In the genomic region with DNA sequence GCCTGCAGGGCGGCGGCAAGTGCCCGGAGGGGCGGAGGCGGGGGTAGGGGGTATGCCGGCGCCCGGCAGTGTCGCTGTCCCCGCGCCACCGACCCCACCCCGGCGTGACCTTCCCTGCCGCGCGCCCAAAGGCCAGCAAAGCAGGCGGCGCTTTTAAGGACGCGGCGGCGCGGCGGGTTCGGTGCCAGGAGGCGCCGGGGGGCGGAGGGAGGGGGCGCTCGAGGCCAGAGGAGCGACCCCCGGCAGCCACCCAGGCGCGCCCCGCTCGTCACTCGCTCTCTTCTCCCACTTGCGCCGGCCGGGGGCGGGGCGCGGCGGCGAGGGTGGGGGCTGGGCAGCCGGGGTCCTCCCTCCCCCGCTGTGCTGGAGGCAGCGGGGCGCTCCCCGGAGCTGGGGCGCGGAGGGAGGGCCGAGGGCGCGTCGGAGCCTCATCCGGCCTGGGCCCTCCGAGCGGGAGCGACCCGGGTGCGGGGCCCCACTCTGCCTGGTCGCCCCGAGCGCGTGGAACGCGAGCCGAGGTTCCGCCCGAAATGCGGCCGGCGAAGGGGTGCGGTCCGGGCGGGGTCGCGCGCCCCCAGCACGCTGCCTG, we compare ENCODE assay signal across 8 cellular contexts. TPM values are rescaled to one million over a fixed set of nuclear protein-coding genes. Genes with fewer than 3 reads are reported as not detected.
DNase-seq lines count a peak whose midpoint lies in the region; ATAC-seq and TF ChIP-seq lines count a peak whose summit lies in the region.

No MANE protein-coding gene starts in this region.

- peaks cover 24% of the 10 kb centered on the region for H3K4me1 ChIP-seq in HUES64 (ENCODE audit: insufficient read depth, low read length)
- H3K4me1 ChIP-seq in right lobe of liver: peaks cover 0 to 33% (median 15%) of the 10 kb centered on the region in 4 donors

- H3K36me3 ChIP-seq in HUES64 (ENCODE audit: insufficient read depth, low read length) (no peaks in the 10 kb centered on the region), right lobe of liver (no peaks in the 10 kb centered on the region)

- peak overlapping the region; percentile 70 for H3K9ac ChIP-seq in HUES64 (ENCODE audit: low read depth, low read length)

- TF ChIP-seq CTCF in AG09309 (IDR thresholded peaks at IDR 0.05; ENCODE audit: control insufficient read depth, insufficient read depth, low read depth, low read length, missing control alignments) (no peak), right lobe of liver (IDR thresholded peaks at IDR 0.05) (peak in 1 of 4 donors; percentile 4)

- no peak overlapping the region for H3K27ac ChIP-seq in HUES64 (ENCODE audit: low read depth, low read length)
- peak overlapping the region; percentile 97 for H3K27ac ChIP-seq in caudate nucleus (ENCODE audit: low read depth, low read length)
- peak overlapping the region; percentile 93 to 97 (median 96) for H3K27ac ChIP-seq in right lobe of liver
- peak overlapping the region; percentile 97 for H3K27ac ChIP-seq in temporal lobe (ENCODE audit: low read depth, low read length)

- WGBS in HUES64: 1% methylated on average over 82 of the region's 82 CpGs
- WGBS in right lobe of liver (ENCODE audit: insufficient coverage, low coverage, low lambda C conversion rate, missing lambda C conversion rate): no CpG with 5 or more reads among the region's 82 CpGs

- TF ChIP-seq POLR2A in right lobe of liver (IDR thresholded peaks at IDR 0.05) (no peak), erythroblast (IDR thresholded peaks at IDR 0.05; ENCODE audit: low read length) (no peak)

- DNase-seq in AG09309 (ENCODE audit: low read depth) (no peak), caudate nucleus (lab: John Stamatoyannopoulos, UW) (peak in 52 of 61 donors; percentile 48 to 89 (median 77)), right lobe of liver (peak in 1 of 3 donors; percentile 59), NCI-H446 (lab: John Stamatoyannopoulos, UW) (no peak), NCI-H187 treated with DMSO at 0.1 percent for 48 hours (lab: John Stamatoyannopoulos, UW) (no peak), erythroblast (lab: John Stamatoyannopoulos, UW) (no peak)

- H3K4me3 ChIP-seq in AG09309 (ENCODE audit: control insufficient read depth, low read depth, low read length): peak overlapping the region; percentile 69
- peak overlapping the region; percentile 57 for H3K4me3 ChIP-seq in HUES64 (ENCODE audit: low read length)
- H3K4me3 ChIP-seq in right lobe of liver: peak overlapping the region; percentile 73 to 82 (median 73)

- H3K9me3 ChIP-seq in HUES64 (ENCODE audit: insufficient read depth, low read depth, low read length): no peaks in the 10 kb centered on the region
- no peaks in the 10 kb centered on the region for H3K9me3 ChIP-seq in right lobe of liver

- intact Hi-C loops in right lobe of liver (cut with DNase I): loop anchor here in 1 of 2 donors (10.0 kb wide), 1 partner anchor 98 kb away; no protein-coding TSS in a partner anchor

- ATAC-seq in right lobe of liver: peak; percentile 42 to 61 (median 54)

- peaks cover 85% of the 10 kb centered on the region for H3K27me3 ChIP-seq in HUES64 (ENCODE audit: insufficient read depth, low read length)
- no peaks in the 10 kb centered on the region for H3K27me3 ChIP-seq in right lobe of liver

RNA-seq across cellular contexts. Expression of a gene that starts 8.5 kb away (rescaled TPM):
- polyA plus RNA-seq in HUES64 (2013, experiment 1 of 2): 7.8 TPM
- polyA plus RNA-seq in HUES64 (2013, experiment 2 of 2): 12.9 TPM
- total RNA-seq in right lobe of liver (1 to 10 TPM; 2.5 to 6.4 (median 4.9) TPM), temporal lobe (16.7 TPM)

Comparison
In these comparisons a context has a peak if more than half of its experiments do, and no peak if none do; other contexts are left out.
1. DNase-seq: peak in caudate nucleus (52 of 61); none in AG09309 (single experiment), NCI-H446 (0 of 2), NCI-H187 treated with DMSO at 0.1 percent for 48 hours (single experiment) and erythroblast (0 of 2).
2. Peak in every context shown above with its lines, with median percentiles within 50 percentile points of each other: H3K4me3 ChIP-seq.